ENCODE assay signal across 37 cellular contexts in genomic region chr12:108146035-108146893, GRCh38. TPM values are rescaled to one million over a fixed set of nuclear protein-coding genes. Genes with fewer than 3 reads are reported as not detected.
"Had no signal": no experiment of that assay in that cellular context is flagged by ENCODE, and none has a peak within 500 bp of the region (broad histone marks: within the 10 kb centered on the region; RNA-seq: fewer than 3 reads in every experiment).

No MANE protein-coding gene starts in this region.

- H3K27ac Mint-ChIP-seq: activated B cell treated with CpG ODN at 0.5 μM for 24 hours; activated CD8-positive, alpha-beta memory T cell treated with anti-CD3 and anti-CD28 coated beads, Interleukin-2, amount 10 ng/mL, durations not matched to agents 7 days and 5 days; activated CD8-positive, alpha-beta T cell treated with anti-CD3 and anti-CD28 coated beads for 36 hours; activated naive CD4-positive, alpha-beta T cell treated with anti-CD3 and anti-CD28 coated beads for 36 hours; activated naive CD4-positive, alpha-beta T cell treated with anti-CD3 and anti-CD28 coated beads, Interleukin-2, amount 50 U/mL, for 24 hours; activated naive CD8-positive, alpha-beta T cell treated with anti-CD3 and anti-CD28 coated beads for 36 hours; activated naive CD8-positive, alpha-beta T cell treated with anti-CD3 and anti-CD28 coated beads, Interleukin-2, amount 50 U/mL, for 24 hours; activated T-helper 1 cell treated with anti-CD3 and anti-CD28 coated beads, Interleukin-12 subunit alpha, Interleukin-12 subunit beta, Interleukin-2, Interleukin-4 antibody, amounts not matched to agents 30 ng/mL and 10 ng/mL and 1 ng/mL, durations not matched to agents 14 hours and 24 hours and 36 hours; activated T-helper 2 cell treated with anti-CD3 and anti-CD28 coated beads, Interferon-gamma antibody, Interleukin-2, Interleukin-4, amounts not matched to agents 10 μg/mL and 5 μg/mL and 100 μg/mL, durations not matched to agents 14 hours and 24 hours and 36 hours; dendritic cell treated with granulocyte-macrophage colony-stimulating factor and Interleukin-4, amounts not matched to agents 40 ng/mL and 50 ng/mL, for 4 days; effector memory CD8-positive, alpha-beta T cell; T-helper 1 cell treated with Interleukin-12 subunit alpha and Interleukin-12 subunit beta and Interleukin-4 antibody, amounts not matched to agents 30 μg/mL and 1 μg/mL, for 36 hours; T-helper 2 cell treated with Interferon-gamma antibody and Interleukin-4, amounts not matched to agents 5 μg/mL and 100 μg/mL, for 36 hours had no signal

- ATAC-seq: activated CD4-positive, CD25-positive, alpha-beta regulatory T cell treated with anti-CD3 and anti-CD28 coated beads, Interleukin-2, amount 50 U/mL, for 24 hours; activated CD8-positive, alpha-beta memory T cell treated with anti-CD3 and anti-CD28 coated beads, Interleukin-2, amount 10 ng/mL, durations not matched to agents 7 days and 5 days; activated CD8-positive, alpha-beta T cell treated with anti-CD3 and anti-CD28 coated beads for 36 hours; activated naive CD8-positive, alpha-beta T cell treated with anti-CD3 and anti-CD28 coated beads, Interleukin-2, amount 50 U/mL, for 24 hours; body of pancreas; effector memory CD8-positive, alpha-beta T cell; foreskin keratinocyte; gastrocnemius medialis; T-cell had no signal

- H3K9me3 Mint-ChIP-seq: activated B cell treated with CpG ODN at 0.5 μM for 24 hours; activated CD8-positive, alpha-beta T cell treated with anti-CD3 and anti-CD28 coated beads for 36 hours; activated naive CD4-positive, alpha-beta T cell treated with anti-CD3 and anti-CD28 coated beads for 36 hours; activated naive CD4-positive, alpha-beta T cell treated with anti-CD3 and anti-CD28 coated beads, Interleukin-2, amount 50 U/mL, for 24 hours; activated naive CD8-positive, alpha-beta T cell treated with anti-CD3 and anti-CD28 coated beads for 36 hours; activated naive CD8-positive, alpha-beta T cell treated with anti-CD3 and anti-CD28 coated beads, Interleukin-2, amount 50 U/mL, for 24 hours; activated T-helper 1 cell treated with anti-CD3 and anti-CD28 coated beads, Interleukin-12 subunit alpha, Interleukin-12 subunit beta, Interleukin-2, Interleukin-4 antibody, amounts not matched to agents 30 ng/mL and 10 ng/mL and 1 ng/mL, durations not matched to agents 14 hours and 24 hours and 36 hours; activated T-helper 2 cell treated with anti-CD3 and anti-CD28 coated beads, Interferon-gamma antibody, Interleukin-2, Interleukin-4, amounts not matched to agents 10 μg/mL and 5 μg/mL and 100 μg/mL, durations not matched to agents 14 hours and 24 hours and 36 hours; dendritic cell treated with granulocyte-macrophage colony-stimulating factor and Interleukin-4, amounts not matched to agents 40 ng/mL and 50 ng/mL, for 4 days; effector memory CD8-positive, alpha-beta T cell; T-cell; T-helper 1 cell treated with Interleukin-12 subunit alpha and Interleukin-12 subunit beta and Interleukin-4 antibody, amounts not matched to agents 30 μg/mL and 1 μg/mL, for 36 hours; T-helper 2 cell treated with Interferon-gamma antibody and Interleukin-4, amounts not matched to agents 5 μg/mL and 100 μg/mL, for 36 hours had no signal

- H3K4me3 ChIP-seq: adrenal gland, body of pancreas, coronary artery, dorsolateral prefrontal cortex, esophagus muscularis mucosa, gastrocnemius medialis had no signal

- DNase-seq: activated B cell treated with CpG ODN at 0.5 μM for 24 hours; activated CD4-positive, alpha-beta T cell treated with anti-CD3 and anti-CD28 coated beads for 48 hours; activated CD4-positive, alpha-beta T cell treated with anti-CD3 and anti-CD28 coated beads, Interleukin-2, amount 50 U/mL, for 1 hour; activated CD4-positive, alpha-beta T cell treated with anti-CD3 and anti-CD28 coated beads, Interleukin-2, amount 50 U/mL, for 48 hours; activated CD8-positive, alpha-beta memory T cell treated with anti-CD3 and anti-CD28 coated beads, Interleukin-2, amount 10 ng/mL, durations not matched to agents 7 days and 5 days; activated CD8-positive, alpha-beta memory T cell treated with anti-CD3 and anti-CD28 coated beads, Interleukin-2, amount 50 U/mL, for 4 hours; activated CD8-positive, alpha-beta T cell treated with anti-CD3 and anti-CD28 coated beads for 36 hours; activated effector memory CD4-positive, alpha-beta T cell treated with anti-CD3 and anti-CD28 coated beads, Interleukin-2, amount 50 U/mL, for 16 hours; activated naive CD4-positive, alpha-beta T cell treated with anti-CD3 and anti-CD28 coated beads for 36 hours; activated naive CD8-positive, alpha-beta T cell treated with anti-CD3 and anti-CD28 coated beads for 36 hours; activated naive CD8-positive, alpha-beta T cell treated with anti-CD3 and anti-CD28 coated beads, Interleukin-2, amount 50 U/mL, for 24 hours; activated T-cell treated with anti-CD3 and anti-CD28 coated beads, Interleukin-2, amount 50 U/mL, for 1 hour; activated T-cell treated with anti-CD3 and anti-CD28 coated beads, Interleukin-2, amount 50 U/mL, for 48 hours; adrenal gland; amygdala; aorta; body of pancreas; effector memory CD8-positive, alpha-beta T cell; erythroblast; foreskin keratinocyte; gastrocnemius medialis; glutamatergic neuron; SW 1271; T-cell; T1000; WERI-Rb-1 had no signal

- H3K36me3 Mint-ChIP-seq: activated CD8-positive, alpha-beta memory T cell treated with anti-CD3 and anti-CD28 coated beads, Interleukin-2, amount 10 ng/mL, durations not matched to agents 7 days and 5 days; activated naive CD4-positive, alpha-beta T cell treated with anti-CD3 and anti-CD28 coated beads, Interleukin-2, amount 50 U/mL, for 24 hours; activated naive CD8-positive, alpha-beta T cell treated with anti-CD3 and anti-CD28 coated beads for 36 hours; T-cell had no signal

- H3K36me3 ChIP-seq: adrenal gland, gastrocnemius medialis, WERI-Rb-1 had no signal

- H3K4me3 Mint-ChIP-seq: activated B cell treated with CpG ODN at 0.5 μM for 24 hours; activated CD8-positive, alpha-beta memory T cell treated with anti-CD3 and anti-CD28 coated beads, Interleukin-2, amount 10 ng/mL, durations not matched to agents 7 days and 5 days; activated CD8-positive, alpha-beta T cell treated with anti-CD3 and anti-CD28 coated beads for 36 hours; activated naive CD4-positive, alpha-beta T cell treated with anti-CD3 and anti-CD28 coated beads for 36 hours; activated naive CD4-positive, alpha-beta T cell treated with anti-CD3 and anti-CD28 coated beads, Interleukin-2, amount 50 U/mL, for 24 hours; activated naive CD8-positive, alpha-beta T cell treated with anti-CD3 and anti-CD28 coated beads for 36 hours; activated naive CD8-positive, alpha-beta T cell treated with anti-CD3 and anti-CD28 coated beads, Interleukin-2, amount 50 U/mL, for 24 hours; activated T-helper 1 cell treated with anti-CD3 and anti-CD28 coated beads, Interleukin-12 subunit alpha, Interleukin-12 subunit beta, Interleukin-2, Interleukin-4 antibody, amounts not matched to agents 30 ng/mL and 10 ng/mL and 1 ng/mL, durations not matched to agents 14 hours and 24 hours and 36 hours; dendritic cell treated with granulocyte-macrophage colony-stimulating factor and Interleukin-4, amounts not matched to agents 40 ng/mL and 50 ng/mL, for 4 days; effector memory CD8-positive, alpha-beta T cell; T-cell; T-helper 1 cell treated with Interleukin-12 subunit alpha and Interleukin-12 subunit beta and Interleukin-4 antibody, amounts not matched to agents 30 μg/mL and 1 μg/mL, for 36 hours; T-helper 2 cell treated with Interferon-gamma antibody and Interleukin-4, amounts not matched to agents 5 μg/mL and 100 μg/mL, for 36 hours had no signal

- H3K4me1 Mint-ChIP-seq: activated CD8-positive, alpha-beta memory T cell treated with anti-CD3 and anti-CD28 coated beads, Interleukin-2, amount 10 ng/mL, durations not matched to agents 7 days and 5 days; activated naive CD4-positive, alpha-beta T cell treated with anti-CD3 and anti-CD28 coated beads, Interleukin-2, amount 50 U/mL, for 24 hours; activated naive CD8-positive, alpha-beta T cell treated with anti-CD3 and anti-CD28 coated beads for 36 hours; activated naive CD8-positive, alpha-beta T cell treated with anti-CD3 and anti-CD28 coated beads, Interleukin-2, amount 50 U/mL, for 24 hours; T-cell had no signal

- H3K9me3 ChIP-seq: adrenal gland, body of pancreas, esophagus muscularis mucosa, gastrocnemius medialis had no signal

- H3K27ac ChIP-seq: adrenal gland, body of pancreas, coronary artery, esophagus muscularis mucosa, foreskin keratinocyte, gastrocnemius medialis, WERI-Rb-1 had no signal

- H3K27me3 ChIP-seq: adrenal gland, body of pancreas, esophagus muscularis mucosa, foreskin keratinocyte, gastrocnemius medialis had no signal

- H3K27me3 Mint-ChIP-seq: activated CD8-positive, alpha-beta memory T cell treated with anti-CD3 and anti-CD28 coated beads, Interleukin-2, amount 10 ng/mL, durations not matched to agents 7 days and 5 days had no signal

- H3K4me1 ChIP-seq: adrenal gland, body of pancreas, foreskin keratinocyte, gastrocnemius medialis had no signal

RNA-seq across cellular contexts. Expression of gene WSCD2, which starts 17.2 kb away (rescaled TPM):
- total RNA-seq: activated CD8-positive, alpha-beta memory T cell treated with anti-CD3 and anti-CD28 coated beads for 36 hours; activated CD8-positive, alpha-beta memory T cell treated with anti-CD3 and anti-CD28 coated beads, Interleukin-2, amount 10 ng/mL, durations not matched to agents 7 days and 5 days; activated CD8-positive, alpha-beta T cell treated with anti-CD3 and anti-CD28 coated beads for 36 hours; activated naive CD4-positive, alpha-beta T cell treated with anti-CD3 and anti-CD28 coated beads for 36 hours; activated naive CD8-positive, alpha-beta T cell treated with anti-CD3 and anti-CD28 coated beads for 36 hours; activated T-helper 1 cell treated with anti-CD3 and anti-CD28 coated beads, Interleukin-12 subunit alpha, Interleukin-12 subunit beta, Interleukin-2, Interleukin-4 antibody, amounts not matched to agents 30 ng/mL and 10 ng/mL and 1 ng/mL, durations not matched to agents 14 hours and 24 hours and 36 hours; activated T-helper 2 cell treated with anti-CD3 and anti-CD28 coated beads, Interferon-gamma antibody, Interleukin-2, Interleukin-4, amounts not matched to agents 10 μg/mL and 5 μg/mL and 100 μg/mL, durations not matched to agents 14 hours and 24 hours and 36 hours; foreskin keratinocyte had no signal
- polyA plus RNA-seq: foreskin keratinocyte had no signal
